ENCODE assay signal across 1 cellular context in genomic region chr6:127266178-127266891, GRCh38.
TF ChIP-seq lines count a peak whose summit lies in the region.

Gene RNF146, plus strand, starts transcription at chr6:127266864. Its CDS starts 13,475 bp downstream, at chr6:127280339.

TF ChIP-seq in K562, 482 proteins besides CTCF, POLR2A, EP300 and RAD21 (continued from another document and continues in another):
- TF ChIP-seq ZBTB9 (CRISPR knock-in tag; IDR thresholded peaks at IDR 0.05): no peak
- TF ChIP-seq TGIF2 (CRISPR knock-in tag; IDR thresholded peaks at IDR 0.05): no peak
- TF ChIP-seq ZBTB7A (IDR thresholded peaks at IDR 0.05; ENCODE audit: borderline replicate concordance, control insufficient read depth, low read depth, low read length): no peak
- no peak for TF ChIP-seq ZBED1 (IDR thresholded peaks at IDR 0.05)
- no peak; a peak in 2 of 4 replicates for TF ChIP-seq TBL1XR1 (IDR thresholded peaks at IDR 0.05; ENCODE audit: low read length in 2 of 2)
- TF ChIP-seq FOXP4 (CRISPR knock-in tag; IDR thresholded peaks at IDR 0.05; ENCODE audit: borderline replicate concordance): no peak
- no peak for TF ChIP-seq KAT8 (IDR thresholded peaks at IDR 0.05; ENCODE audit: low read depth)
- TF ChIP-seq LARP7 (IDR thresholded peaks at IDR 0.05): no peak
- TF ChIP-seq ZNF174 (CRISPR knock-in tag; IDR thresholded peaks at IDR 0.05): no peak
- no peak for TF ChIP-seq ZC3H4 (CRISPR knock-in tag; IDR thresholded peaks at IDR 0.05; ENCODE audit: borderline replicate concordance)
- TF ChIP-seq POLR2B (IDR thresholded peaks at IDR 0.05; ENCODE audit: low read depth, partially characterized antibody): no peak
- TF ChIP-seq E2F6 (IDR thresholded peaks at IDR 0.05; ENCODE audit: borderline replicate concordance in 1 of 2, extremely low read depth in 1 of 2, insufficient read depth in 1 of 2, insufficient read length in 1 of 2, low read depth in 1 of 2, low read length in 1 of 2, poor library complexity in 1 of 2, severe bottlenecking in 1 of 2): peak; percentile 29 to 81
- no peak for TF ChIP-seq RNF219 (CRISPR knock-in tag; IDR thresholded peaks at IDR 0.05)
- no peak for TF ChIP-seq XRCC4 (IDR thresholded peaks at IDR 0.05; ENCODE audit: extremely low read depth, insufficient read depth, insufficient read length)
- TF ChIP-seq ZNF133 (CRISPR knock-in tag; IDR thresholded peaks at IDR 0.05): no peak
- no peak for TF ChIP-seq ZNF444 (CRISPR knock-in tag; IDR thresholded peaks at IDR 0.05)
- no peak for TF ChIP-seq ASH1L (IDR thresholded peaks at IDR 0.05; ENCODE audit: borderline replicate concordance, low read depth, partially characterized antibody)
- TF ChIP-seq MYC (IDR thresholded peaks at IDR 0.05; ENCODE audit: low read depth, low read length): no peak; the same call in 1 of the 2 replicates
- no peak for TF ChIP-seq MYC (CRISPR knock-in tag; IDR thresholded peaks at IDR 0.05; ENCODE audit: borderline replicate concordance, low read depth)
- no peak for TF ChIP-seq CBX2 (IDR thresholded peaks at IDR 0.05; ENCODE audit: insufficient read depth, low read length, poor library complexity, severe bottlenecking)
- TF ChIP-seq MXD1 (CRISPR knock-in tag; IDR thresholded peaks at IDR 0.05; ENCODE audit: borderline replicate concordance, poor library complexity, severe bottlenecking): no peak
- TF ChIP-seq ZNF830 (CRISPR knock-in tag; IDR thresholded peaks at IDR 0.05): no peak
- no peak for TF ChIP-seq KDM4B (IDR thresholded peaks at IDR 0.05; ENCODE audit: borderline replicate concordance in 2 of 2, low read depth in 1 of 2)
- no peak for TF ChIP-seq NCOA6 (IDR thresholded peaks at IDR 0.05)
- no peak for TF ChIP-seq ARID3B (CRISPR knock-in tag; IDR thresholded peaks at IDR 0.05; ENCODE audit: borderline replicate concordance)
- TF ChIP-seq CAMTA2 (CRISPR knock-in tag; conservative IDR thresholded peaks at IDR 0.05): no peak
- TF ChIP-seq ZZZ3 (IDR thresholded peaks at IDR 0.05): no peak
- TF ChIP-seq CHD7 (IDR thresholded peaks at IDR 0.05; ENCODE audit: low read depth, low read length): no peak
- peak; percentile 56; the same call in 1 of the 2 replicates for TF ChIP-seq TRIM28 (IDR thresholded peaks at IDR 0.05)
- peak; percentile 46; the same call in 1 of the 2 replicates for TF ChIP-seq SMARCE1 (IDR thresholded peaks at IDR 0.05)
- no peak for TF ChIP-seq ZNF24 (IDR thresholded peaks at IDR 0.05)
- no peak for TF ChIP-seq NCOR1 (IDR thresholded peaks at IDR 0.05)
- no peak for TF ChIP-seq SRSF9 (IDR thresholded peaks at IDR 0.05; ENCODE audit: borderline replicate concordance, low read depth, low read length)
- no peak for TF ChIP-seq NFYB (IDR thresholded peaks at IDR 0.05; ENCODE audit: extremely low read depth, insufficient read length)
- TF ChIP-seq NFATC3 (IDR thresholded peaks at IDR 0.05): no peak
- peak; percentile 99 for TF ChIP-seq TFE3 (CRISPR knock-in tag; IDR thresholded peaks at IDR 0.05)
- TF ChIP-seq HDAC8 (tag; IDR thresholded peaks at IDR 0.05): no peak
- TF ChIP-seq ID3 (CRISPR knock-in tag; IDR thresholded peaks at IDR 0.05): no peak
- TF ChIP-seq ID3 (tag; IDR thresholded peaks at IDR 0.05): 0 out of 2 replicates have a peak, but pooled peaks have one; percentile 64
- TF ChIP-seq NFRKB (IDR thresholded peaks at IDR 0.05; ENCODE audit: low read depth): no peak
